ENCODE assay signal across 8 cellular contexts in genomic region chr4:153318696-153319320, GRCh38. TPM values are rescaled to one million over a fixed set of nuclear protein-coding genes. Genes with fewer than 3 reads are reported as not detected.
DNase-seq lines count a peak whose midpoint lies in the region; ATAC-seq and TF ChIP-seq lines count a peak whose summit lies in the region.

No MANE protein-coding gene starts in this region.

- H3K9me3 ChIP-seq in AG04450 (ENCODE audit: control insufficient read depth, insufficient read depth, low read length) (no peaks in the 10 kb centered on the region), liver (ENCODE audit: control insufficient read depth in 4 of 4, low read length in 3 of 4) (no peaks in the 10 kb centered on the region), vagina (no peaks in the 10 kb centered on the region)

- no peak overlapping the region for H3K27ac ChIP-seq in AG04450 (ENCODE audit: low read depth, low read length)
- no peak overlapping the region for H3K27ac ChIP-seq in liver (ENCODE audit: low read depth in 1 of 2, low read length in 2 of 2)
- H3K27ac ChIP-seq in vagina = no peak overlapping the region

- H3K4me3 ChIP-seq in AG04450 (ENCODE audit: low read depth, low read length) (no peak overlapping the region), GM06990 (replicated peaks; ENCODE audit: low read depth, low read length) (no peak overlapping the region), liver (ENCODE audit: low read depth in 1 of 3, low read length in 3 of 3) (no peak overlapping the region), vagina (no peak overlapping the region)

- POLR2A ChIA-PET in AG04450 (lab: Yijun Ruan, JAX) = no interaction called here

- WGBS in liver = 83% methylated on average over 2 of the region's 2 CpGs

- no peak for DNase-seq in AG04450 (ENCODE audit: low read depth, low spot score)
- no peak for DNase-seq in GM06990 (ENCODE audit: extremely low read depth, insufficient read length)
- peak; percentile 81 for DNase-seq in OCI-M1 (lab: John Stamatoyannopoulos, UW)
- DNase-seq in central memory CD4-positive, alpha-beta T cell = peak; percentile 28
- DNase-seq in vagina (ENCODE audit: extremely low spot score in 2 of 2) = no peak
- DNase-seq in stimulated activated CD8-positive, alpha-beta memory T cell treated with anti-CD3 and anti-CD28 coated beads, Interleukin-4, amount 100 ng/mL, for 48 hours = no peak

- intact Hi-C loops in vagina (cut with DNase I) = loop anchor here (5.0 to 10.0 kb wide), 2 partner anchors 114 to 177 kb away; partner anchors contain the start of gene TRIM2

- H3K4me1 ChIP-seq in liver (ENCODE audit: control insufficient read depth in 4 of 4, insufficient read depth in 4 of 4, low read length in 3 of 4) (no peaks in the 10 kb centered on the region), vagina (no peaks in the 10 kb centered on the region)

- peak; percentile 91 to 92 for TF ChIP-seq RAD21 in liver (IDR thresholded peaks at IDR 0.05)

- CTCF ChIA-PET in AG04450 (lab: Charles Lee) = interaction anchor here (0.6 to 6.0 kb wide), 20 partner anchors 12 to 424 kb away, joined by 3 to 67 read pairs (median 4); partner anchors contain the start of gene MND1

- TF ChIP-seq CTCF in AG04450 (IDR thresholded peaks at IDR 0.05; ENCODE audit: low read depth, low read length) = peak; percentile 86
- peak; percentile 71 for TF ChIP-seq CTCF in GM06990 (IDR thresholded peaks at IDR 0.05; ENCODE audit: insufficient read depth, low read length, poor library complexity, severe bottlenecking)
- TF ChIP-seq CTCF in liver (IDR thresholded peaks at IDR 0.05; ENCODE audit: low read depth, low read length, missing input control) = peak; percentile 80
- TF ChIP-seq CTCF in vagina (IDR thresholded peaks at IDR 0.05) = peak; percentile 28 to 47 (median 35)

- TF ChIP-seq POLR2A in vagina (IDR thresholded peaks at IDR 0.05) = no peak

- ATAC-seq in HG03442 (IDR thresholded peaks at IDR 0.05; ENCODE audit: unreplicated experiment) = peak; percentile 53

- no peaks in the 10 kb centered on the region for H3K27me3 ChIP-seq in AG04450 (ENCODE audit: control insufficient read depth, insufficient read depth, low read length)
- no peaks in the 10 kb centered on the region for H3K27me3 ChIP-seq in GM06990 (replicated peaks; ENCODE audit: control insufficient read depth, insufficient read depth, low read length)
- no peaks in the 10 kb centered on the region for H3K27me3 ChIP-seq in liver (ENCODE audit: control insufficient read depth in 4 of 4, insufficient read depth in 4 of 4, low read length in 3 of 4)
- no peaks in the 10 kb centered on the region for H3K27me3 ChIP-seq in vagina

- H3K36me3 ChIP-seq in GM06990 (ENCODE audit: control insufficient read depth, insufficient read depth, low read length) (no peaks in the 10 kb centered on the region), liver (ENCODE audit: control insufficient read depth in 4 of 4, insufficient read depth in 3 of 4, low read depth in 1 of 4, low read length in 3 of 4) (peaks cover 0 to 9% (median 4%) of the 10 kb centered on the region in 4 donors), vagina (no peaks in the 10 kb centered on the region)

- no peak overlapping the region for H3K9ac ChIP-seq in liver (ENCODE audit: low read depth in 1 of 2, low read length in 2 of 2)

TF ChIP-seq in liver, 16 proteins besides CTCF, POLR2A, EP300 and RAD21:
- no peak for TF ChIP-seq EGR1 (IDR thresholded peaks at IDR 0.05; ENCODE audit: low read depth in 2 of 2)
- no peak for TF ChIP-seq JUND (IDR thresholded peaks at IDR 0.05)
- TF ChIP-seq GABPA (IDR thresholded peaks at IDR 0.05 in 1 of 2, conservative IDR thresholded peaks at IDR 0.05 in 1 of 2) = no peak
- no peak for TF ChIP-seq HNF4A (conservative IDR thresholded peaks at IDR 0.05)

RNA-seq across cellular contexts. Expression of gene MND1, which starts 25.7 kb away (rescaled TPM):
- polyA plus RNA-seq in AG04450 (2011; rRNA removed) = 0.97 and 2.2 TPM in 2 replicates
- 0.46 and 1.3 TPM in 2 replicates for polyA minus RNA-seq in AG04450 (2011; rRNA and poly(A)+ RNA removed)
- total RNA-seq in liver = 1 to 10 TPM in 1 of 2 donors, under 1 TPM in 1; 0.17 to 2.5 TPM
- polyA plus RNA-seq in liver = under 1 TPM; 0.42 to 0.43 TPM
- total RNA-seq in vagina = not detected

Comparison
In these comparisons a context has a peak if more than half of its experiments do, and no peak if none do; other contexts are left out.
1. DNase-seq: peak in OCI-M1 (single experiment) and central memory CD4-positive, alpha-beta T cell (single experiment); none in AG04450 (single experiment), GM06990 (single experiment), vagina (0 of 2) and stimulated activated CD8-positive, alpha-beta memory T cell treated with anti-CD3 and anti-CD28 coated beads, Interleukin-4, amount 100 ng/mL, for 48 hours (single experiment).
2. CTCF ChIP-seq: peak in every context shown above with its lines; median percentile 86 in AG04450; 80 in liver; 71 in GM06990; 35 in vagina.